In the genomic region with DNA sequence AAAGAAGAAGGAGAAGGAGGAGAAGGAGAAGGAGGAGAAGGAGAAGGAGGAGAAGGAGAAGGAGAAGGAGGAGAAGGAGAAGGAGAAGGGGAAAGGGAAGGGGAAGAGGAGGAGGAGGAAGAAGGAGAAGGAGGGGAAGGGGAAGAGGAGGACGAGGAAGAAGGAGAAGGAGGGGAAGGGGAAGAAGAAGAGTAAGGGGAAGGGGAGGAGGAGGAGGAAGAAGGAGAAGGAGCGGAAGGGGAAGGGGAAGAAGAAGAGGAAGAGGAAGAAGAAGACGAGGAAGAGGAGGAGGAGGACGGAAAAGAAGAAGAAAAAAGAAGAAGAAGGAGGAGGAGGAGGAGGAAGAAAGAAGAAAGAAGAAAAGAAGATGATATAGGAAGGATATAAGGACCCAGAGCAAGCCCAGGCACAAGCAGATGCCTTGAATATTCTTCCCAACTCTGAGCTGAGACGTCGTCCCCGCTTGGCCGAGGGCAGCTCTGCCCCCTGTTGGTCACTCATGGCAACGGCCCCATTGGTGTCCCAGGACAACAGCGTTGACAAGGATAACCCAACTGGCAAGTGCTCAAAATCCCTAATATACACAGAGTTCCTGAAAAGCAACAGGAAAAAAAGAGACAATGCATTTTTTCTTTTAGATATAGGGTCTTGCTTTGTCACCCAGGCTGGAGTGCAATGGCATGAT, we compare ENCODE assay signal across 9 cellular contexts. TPM values are rescaled to one million over a fixed set of nuclear protein-coding genes. Genes with fewer than 3 reads are reported as not detected.
A peak's percentile ranks its signal among the peaks of the same experiment; 100 is the strongest.
DNase-seq lines count a peak whose midpoint lies in the region; ATAC-seq and TF ChIP-seq lines count a peak whose summit lies in the region.
"Had no signal": no experiment of that assay in that cellular context is flagged by ENCODE, and none has a peak within 500 bp of the region (broad histone marks: within the 10 kb centered on the region; RNA-seq: fewer than 3 reads in every experiment).

No MANE protein-coding gene starts in this region.

- H3K27me3 Mint-ChIP-seq in T-cell, result peaks cover 8 to 21% of the 10 kb centered on the region in 2 donors
- H3K27me3 Mint-ChIP-seq in CD8-positive, alpha-beta T cell (ENCODE audit: low read depth), result peaks cover 14% of the 10 kb centered on the region

- H3K27ac ChIP-seq in cardiac muscle cell (no peak overlapping the region), testis (no peak overlapping the region)
- H3K27ac ChIP-seq in CD8-positive, alpha-beta T cell (ENCODE audit: low read depth, low read length), result no peak overlapping the region

- H3K4me3 Mint-ChIP-seq in T-cell, result no peak overlapping the region
- H3K4me3 Mint-ChIP-seq in CD8-positive, alpha-beta T cell, result no peak overlapping the region

- intact Hi-C loops in Right ventricle myocardium superior (cut with DNase I), result no loop called here
- intact Hi-C loops in testis (cut with DNase I; ENCODE audit: low total_unique reads), result no loop called here
- intact Hi-C loops in CD8-positive, alpha-beta T cell (cut with DNase I, micrococcal nuclease), result no loop called here

- TF ChIP-seq CTCF in cardiac muscle cell (IDR thresholded peaks at IDR 0.05; ENCODE audit: low read depth, low read length), result peak; percentile 77
- TF ChIP-seq CTCF in testis (IDR thresholded peaks at IDR 0.05), result peak in 2 of 3 experiments; percentile 4 to 27
- no peak for TF ChIP-seq CTCF in CD8-positive, alpha-beta T cell (IDR thresholded peaks at IDR 0.05)

- no peaks in the 10 kb centered on the region for H3K36me3 Mint-ChIP-seq in T-cell
- H3K36me3 Mint-ChIP-seq in CD8-positive, alpha-beta T cell, result no peaks in the 10 kb centered on the region

- H3K4me3 ChIP-seq in cardiac muscle cell (no peak overlapping the region), testis (no peak overlapping the region)
- no peak overlapping the region for H3K4me3 ChIP-seq in CD8-positive, alpha-beta T cell (ENCODE audit: low read depth, low read length)

- H3K4me1 Mint-ChIP-seq in T-cell, result no peaks in the 10 kb centered on the region
- H3K4me1 Mint-ChIP-seq in CD8-positive, alpha-beta T cell (ENCODE audit: low read depth), result no peaks in the 10 kb centered on the region

- no peak for ATAC-seq in Right ventricle myocardium superior (ENCODE audit: poor library complexity)
- ATAC-seq in T-cell (replicated peaks in 1 of 4), result no peak
- ATAC-seq in CD8-positive, alpha-beta T cell, result no peak

- in situ Hi-C loops in G401 (cut with HindIII; ENCODE audit: low sequenced_read_pairs), result no loop called here

- POLR2A ChIA-PET in T-cell (lab: Charles Lee), result interaction anchor here in 1 of 2 donors (0.6 kb wide), 1 partner anchor 245 kb away, joined by 3 read pairs; no protein-coding TSS in a partner anchor
- POLR2A ChIA-PET in CD8-positive, alpha-beta T cell (lab: Charles Lee), result no interaction called here

- WGBS in testis, 2 donors, result 39 to 40% methylated on average over 10 of the region's 10 CpGs

- H3K9me3 ChIP-seq in cardiac muscle cell (ENCODE audit: low read depth) (no peaks in the 10 kb centered on the region), testis (no peaks in the 10 kb centered on the region)
- H3K9me3 ChIP-seq in CD8-positive, alpha-beta T cell (ENCODE audit: low read length), result no peaks in the 10 kb centered on the region

- CTCF ChIA-PET in T-cell (lab: Charles Lee), result interaction anchor here in 1 of 2 donors (0.6 kb wide), 1 partner anchor 780 kb away, joined by 3 read pairs; a partner anchor contains a TSS
- CTCF ChIA-PET in CD8-positive, alpha-beta T cell (lab: Charles Lee), result interaction anchor here (0.5 to 0.6 kb wide), 2 partner anchors 8 to 57 kb away, joined by 3 read pairs; no protein-coding TSS in a partner anchor

- no peaks in the 10 kb centered on the region for H3K36me3 ChIP-seq in cardiac muscle cell
- no peaks in the 10 kb centered on the region for H3K36me3 ChIP-seq in testis (ENCODE audit: low read depth, missing control alignments)
- no peaks in the 10 kb centered on the region for H3K36me3 ChIP-seq in CD8-positive, alpha-beta T cell (ENCODE audit: insufficient read depth, low read length)

- H3K9me3 Mint-ChIP-seq in T-cell, result peaks cover 6 to 17% (median 6%) of the 10 kb centered on the region in 3 donors
- H3K9me3 Mint-ChIP-seq in CD8-positive, alpha-beta T cell, result no peaks in the 10 kb centered on the region

- DNase-seq in cardiac muscle cell (ENCODE audit: low read depth in 1 of 2, low spot score in 1 of 2), result peak; percentile 41 to 63
- DNase-seq in Right ventricle myocardium superior, result no peak
- peak; percentile 17 for DNase-seq in RPMI8226
- DNase-seq in germinal center (ENCODE audit: low spot score), result peak; percentile 33
- DNase-seq in testis, result peak; percentile 41
- no peak for DNase-seq in T-cell
- DNase-seq in CD8-positive, alpha-beta T cell, result no peak
- no peak for DNase-seq in G401 (ENCODE audit: low spot score)
- DNase-seq: SHP77 treated with DMSO at 0.1 percent for 48 hours had no signal

- TF ChIP-seq POLR2A in testis (IDR thresholded peaks at IDR 0.05), result no peak

- no peak overlapping the region for H3K27ac Mint-ChIP-seq in T-cell
- H3K27ac Mint-ChIP-seq in CD8-positive, alpha-beta T cell, result no peak overlapping the region

- H3K27me3 ChIP-seq in cardiac muscle cell (no peaks in the 10 kb centered on the region), testis (no peaks in the 10 kb centered on the region)
- H3K27me3 ChIP-seq in CD8-positive, alpha-beta T cell (ENCODE audit: insufficient read depth, low read length), result no peaks in the 10 kb centered on the region

- H3K4me1 ChIP-seq in cardiac muscle cell (ENCODE audit: low read depth) (no peaks in the 10 kb centered on the region), testis (no peaks in the 10 kb centered on the region)
- H3K4me1 ChIP-seq in CD8-positive, alpha-beta T cell (ENCODE audit: insufficient read depth, low read length), result no peaks in the 10 kb centered on the region

RNA-seq across cellular contexts. Expression of a gene that starts 30.6 kb away (rescaled TPM):
- not detected in 2 replicates for total RNA-seq in cardiac muscle cell
- polyA plus RNA-seq in cardiac muscle cell, result not detected in 2 replicates
- total RNA-seq in Right ventricle myocardium superior, result not detected
- total RNA-seq in testis, result under 1 TPM; 0.37 to 0.79 TPM
- not detected for polyA plus RNA-seq in testis (ENCODE audit: insufficient read depth, low read depth, low replicate concordance)
- not detected for total RNA-seq in T-cell
- not detected for total RNA-seq in CD8-positive, alpha-beta T cell
- not detected in 2 replicates for total RNA-seq in G401 (2014; rRNA removed; shearing (Covaris generic))

RNA-seq across cellular contexts. Expression of a gene that starts 53.2 kb away (rescaled TPM):
- total RNA-seq in cardiac muscle cell, result not detected in 2 replicates
- polyA plus RNA-seq in cardiac muscle cell, result not detected in 2 replicates
- not detected for total RNA-seq in Right ventricle myocardium superior
- total RNA-seq in testis, result under 1 TPM; 0.62 to 0.87 TPM
- 0.53 TPM for polyA plus RNA-seq in testis (ENCODE audit: insufficient read depth, low read depth, low replicate concordance)
- total RNA-seq in T-cell, result not detected
- not detected for total RNA-seq in CD8-positive, alpha-beta T cell
- not detected in 2 replicates for total RNA-seq in G401 (2014; rRNA removed; shearing (Covaris generic))

Comparison
In these comparisons a context has a peak if more than half of its experiments do, and no peak if none do; other contexts are left out.
1. DNase-seq: peak in cardiac muscle cell (2 of 2), RPMI8226 (single experiment), germinal center (single experiment) and testis (single experiment); none in Right ventricle myocardium superior (single experiment), T-cell (0 of 34), CD8-positive, alpha-beta T cell (0 of 7) and G401 (single experiment).